2 cellular contexts compared by ENCODE assay signal in genomic region chr3:110969229-110970211, GRCh38.
A peak's percentile ranks its signal among the peaks of the same experiment; 100 is the strongest.
TF ChIP-seq lines count a peak whose summit lies in the region.

No MANE protein-coding gene starts in this region.

TF ChIP-seq in HEK293, 187 proteins besides CTCF, POLR2A, EP300 and RAD21 (continued from another document):
- TF ChIP-seq KLF9 (tag by site-specific recombination; IDR thresholded peaks at IDR 0.05; ENCODE audit: low read depth) (no peak), ZNF473 (tag by site-specific recombination; IDR thresholded peaks at IDR 0.05) (no peak), SETDB1 (IDR thresholded peaks at IDR 0.05; ENCODE audit: insufficient read length, low read length) (peak; percentile 18), ZNF292 (tag by site-specific recombination; IDR thresholded peaks at IDR 0.05; ENCODE audit: borderline replicate concordance, low read depth) (no peak), ZNF114 (tag by site-specific recombination; IDR thresholded peaks at IDR 0.05) (no peak)

TF ChIP-seq in WTC11, 78 proteins besides CTCF, POLR2A, EP300 and RAD21 (continued from another document):
- TF ChIP-seq TEAD4 (CRISPR knock-in tag; IDR thresholded peaks at IDR 0.05) (no peak), SOX15 (CRISPR knock-in tag; IDR thresholded peaks at IDR 0.05) (no peak), ZNF512 (CRISPR knock-in tag; IDR thresholded peaks at IDR 0.05; ENCODE audit: borderline replicate concordance) (no peak), MYBL2 (CRISPR knock-in tag; IDR thresholded peaks at IDR 0.05) (no peak), FOXJ3 (CRISPR knock-in tag; IDR thresholded peaks at IDR 0.05; ENCODE audit: borderline replicate concordance) (no peak), ATF3 (CRISPR knock-in tag; conservative IDR thresholded peaks at IDR 0.05) (no peak), ATF1 (CRISPR knock-in tag; IDR thresholded peaks at IDR 0.05) (no peak)
